ENCODE assay signal across 8 cellular contexts in the genomic region with DNA sequence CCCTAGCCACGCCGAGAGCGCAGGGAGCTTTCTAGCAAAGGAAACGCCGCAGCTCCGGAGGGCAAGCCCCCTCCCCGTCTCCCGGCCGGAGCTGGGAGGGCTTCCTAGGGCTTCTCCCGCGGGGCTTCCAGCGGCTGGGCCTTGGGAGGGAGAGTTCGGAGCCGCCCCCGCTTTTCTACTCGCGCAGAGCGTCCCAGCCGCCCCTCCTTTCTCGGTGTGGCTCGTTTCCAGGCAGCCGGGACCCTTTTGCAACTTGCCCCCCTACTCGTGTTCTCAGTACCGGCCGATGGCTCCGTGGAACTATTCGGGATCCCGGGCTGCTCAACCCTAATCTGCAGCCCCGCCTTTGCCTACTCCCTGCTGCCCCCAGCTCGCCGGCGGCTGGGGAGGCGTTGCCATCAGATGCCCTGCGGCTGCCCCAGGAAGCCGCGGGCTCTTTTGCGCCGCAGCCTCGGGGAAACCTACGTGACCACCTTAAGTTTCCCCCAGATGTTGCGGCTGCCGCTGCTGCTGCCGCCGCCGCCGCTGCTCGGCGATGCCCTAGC. TPM values are rescaled to one million over a fixed set of nuclear protein-coding genes. Genes with fewer than 3 reads are reported as not detected.
DNase-seq lines count a peak whose midpoint lies in the region; ATAC-seq lines count a peak whose summit lies in the region.

No MANE protein-coding gene starts in this region.

- H3K4me3 ChIP-seq in SJSA1 (peak overlapping the region; percentile 70), iPS-11a (ENCODE audit: low read depth, low read length) (peak overlapping the region; percentile 45), skeletal muscle cell (ENCODE audit: low read depth, low read length) (peak overlapping the region; percentile 75)

- ATAC-seq in GM19395 (IDR thresholded peaks at IDR 0.05; ENCODE audit: unreplicated experiment) (peak; percentile 35), HG03460 (IDR thresholded peaks at IDR 0.05; ENCODE audit: unreplicated experiment) (peak; percentile 42)

- DNase-seq in DMS153 (lab: John Stamatoyannopoulos, UW) (peak; percentile 74), SJSA1 (ENCODE audit: low read depth in 1 of 2, low spot score in 2 of 2) (peak; percentile 70 to 82), astrocyte of the hippocampus (ENCODE audit: low read depth, low spot score) (peak; percentile 80), skeletal muscle cell (ENCODE audit: low read depth) (no peak), GOT3 (lab: John Stamatoyannopoulos, UW) (no peak)

- peaks cover 10% of the 10 kb centered on the region; the same call in 1 of the 2 replicates for H3K4me1 ChIP-seq in SJSA1 (replicated peaks)

- no peaks in the 10 kb centered on the region for H3K27me3 ChIP-seq in SJSA1 (replicated peaks)

- H3K36me3 ChIP-seq in SJSA1 = no peaks in the 10 kb centered on the region

- no peaks in the 10 kb centered on the region for H3K9me3 ChIP-seq in SJSA1 (replicated peaks)

- H3K27ac ChIP-seq in SJSA1 = peak overlapping the region; percentile 87

RNA-seq across cellular contexts. Expression of a gene that starts 1.5 kb away (rescaled TPM):
- total RNA-seq in SJSA1 (2014; rRNA removed; shearing (Covaris generic)) = 0.61 TPM in 1 of 2 replicates, not detected in the other

Comparison
In these comparisons a context has a peak if more than half of its experiments do, and no peak if none do; other contexts are left out.
1. DNase-seq: peak in DMS153 (single experiment), SJSA1 (2 of 2) and astrocyte of the hippocampus (single experiment); none in skeletal muscle cell (single experiment) and GOT3 (single experiment).
2. Peak in every context shown above with its lines, with median percentiles within 50 percentile points of each other: H3K4me3 ChIP-seq.